In the genomic region with DNA sequence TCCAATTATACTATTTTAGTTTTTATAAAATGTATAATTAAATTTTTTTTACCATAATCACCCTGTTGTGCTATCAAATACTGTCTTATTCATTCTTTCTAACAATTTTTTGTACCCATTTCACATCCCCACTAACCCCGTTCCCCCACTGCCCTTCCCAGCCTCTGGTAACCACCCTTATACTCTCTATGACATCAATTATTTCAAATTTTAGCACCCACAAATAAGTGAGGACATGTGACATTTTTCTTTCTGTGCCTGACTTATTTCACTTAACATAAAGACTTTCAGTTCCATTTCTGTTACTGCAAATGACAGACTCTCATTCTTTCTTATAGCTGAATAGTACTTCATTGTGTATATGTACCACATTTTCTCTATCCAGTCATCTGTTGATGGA, we compare ENCODE assay signal across 8 cellular contexts. TPM values are rescaled to one million over a fixed set of nuclear protein-coding genes. Genes with fewer than 3 reads are reported as not detected.
"Had no signal": no experiment of that assay in that cellular context is flagged by ENCODE, and none has a peak within 500 bp of the region (broad histone marks: within the 10 kb centered on the region; RNA-seq: fewer than 3 reads in every experiment).

No MANE protein-coding gene starts in this region.

RNA-seq across cellular contexts. Expression of a gene that starts 5.0 kb away (rescaled TPM):
- total RNA-seq: stomach, suprapubic skin, temporal lobe, thoracic aorta, tibial nerve, transverse colon, ureter, urinary bladder had no signal
